Comparison of ENCODE assay signal across 8 cellular contexts in the genomic region with DNA sequence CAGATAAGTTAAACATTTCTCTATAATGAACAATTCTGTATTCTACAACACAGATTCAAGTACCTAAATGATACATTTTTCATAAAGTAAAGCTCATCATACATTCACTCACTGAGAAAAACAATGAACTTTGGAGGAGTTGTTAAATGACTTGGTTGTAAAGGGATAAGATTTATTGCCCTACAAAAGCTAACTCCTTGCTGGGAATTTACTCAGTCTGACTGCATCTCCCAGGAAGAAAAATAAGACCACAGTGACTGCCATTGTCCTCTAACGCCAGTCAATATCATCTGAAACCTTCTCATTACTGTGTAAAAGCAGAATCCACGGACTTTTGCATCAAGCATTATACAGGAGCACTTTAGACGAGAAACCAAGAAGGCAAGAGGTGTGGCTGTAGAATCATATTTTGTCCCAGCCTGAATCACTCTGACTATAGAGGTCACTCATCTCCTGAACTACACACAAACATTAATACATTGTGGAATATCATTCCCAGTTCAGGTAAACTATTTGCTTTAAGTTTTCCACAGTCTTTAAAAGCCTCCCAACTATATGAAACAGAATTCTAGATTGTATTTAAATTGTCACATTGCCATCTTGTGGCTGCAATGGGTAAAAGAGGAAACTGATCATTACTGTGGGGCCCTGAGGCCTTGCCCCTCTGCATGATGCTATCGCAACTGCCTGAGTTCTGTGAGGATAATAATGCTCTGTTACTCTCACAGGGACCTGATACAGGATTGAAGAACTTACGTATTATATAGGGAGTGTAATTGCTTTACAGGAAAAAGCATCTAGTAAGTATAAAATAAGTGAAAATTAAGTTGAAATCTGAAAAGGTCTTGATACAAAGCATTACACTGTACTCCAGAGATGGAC.
DNase-seq lines count a peak whose midpoint lies in the region; ATAC-seq and TF ChIP-seq lines count a peak whose summit lies in the region.

No MANE protein-coding gene starts in this region.

- no peak overlapping the region for H3K4me3 ChIP-seq in esophagus muscularis mucosa

- no peak overlapping the region for H3K27ac ChIP-seq in esophagus muscularis mucosa (replicated peaks in 1 of 4)

- no peaks in the 10 kb centered on the region for H3K36me3 ChIP-seq in esophagus muscularis mucosa

- no peak for TF ChIP-seq POLR2A in esophagus muscularis mucosa (IDR thresholded peaks at IDR 0.05; ENCODE audit: low read depth)

- peak; percentile 11 for DNase-seq in NCI-H1105 treated with DMSO at 0.1 percent for 48 hours (lab: John Stamatoyannopoulos, UW)
- DNase-seq in NCI-H1105 (lab: John Stamatoyannopoulos, UW) = no peak
- DNase-seq in OCI-M1 (lab: John Stamatoyannopoulos, UW) = peak; percentile 82
- no peak for DNase-seq in esophagus muscularis mucosa (ENCODE audit: extremely low spot score)
- DNase-seq in sciatic nerve (ENCODE audit: low spot score) = no peak
- no peak for DNase-seq in effector CD4-positive, alpha-beta T cell

- ATAC-seq in GM21367 (IDR thresholded peaks at IDR 0.05; ENCODE audit: unreplicated experiment) = peak; percentile 89
- peak; percentile 84 for ATAC-seq in HG03521 (IDR thresholded peaks at IDR 0.05; ENCODE audit: unreplicated experiment)
- peak; percentile 32 for ATAC-seq in sciatic nerve

- intact Hi-C loops in esophagus muscularis mucosa (cut with DNase I) = no loop called here
- intact Hi-C loops in sciatic nerve (cut with DNase I) = no loop called here

- no peaks in the 10 kb centered on the region for H3K4me1 ChIP-seq in esophagus muscularis mucosa

- TF ChIP-seq EP300 in esophagus muscularis mucosa (IDR thresholded peaks at IDR 0.05) = no peak

- 41% methylated on average over 5 of the region's 5 CpGs for WGBS in esophagus muscularis mucosa

- TF ChIP-seq CTCF in esophagus muscularis mucosa (IDR thresholded peaks at IDR 0.05) = peak in 2 of 3 experiments; percentile 23 to 36

- no peaks in the 10 kb centered on the region for H3K9me3 ChIP-seq in esophagus muscularis mucosa

- no peaks in the 10 kb centered on the region for H3K27me3 ChIP-seq in esophagus muscularis mucosa

Comparison
In these comparisons a context has a peak if more than half of its experiments do, and no peak if none do; other contexts are left out.
1. DNase-seq: peak in NCI-H1105 treated with DMSO at 0.1 percent for 48 hours (single experiment) and OCI-M1 (single experiment); none in NCI-H1105 (single experiment), esophagus muscularis mucosa (single experiment), sciatic nerve (single experiment) and effector CD4-positive, alpha-beta T cell (single experiment).
2. ATAC-seq: peak in every context shown above with its lines; median percentile 89 in GM21367; 84 in HG03521; 32 in sciatic nerve.